Comparison of ENCODE assay signal across 9 cellular contexts in genomic region chr19:38734426-38735256, GRCh38. TPM values are rescaled to one million over a fixed set of nuclear protein-coding genes. Genes with fewer than 3 reads are reported as not detected.
A peak's percentile ranks its signal among the peaks of the same experiment; 100 is the strongest.
DNase-seq lines count a peak whose midpoint lies in the region; ATAC-seq and TF ChIP-seq lines count a peak whose summit lies in the region.
"Had no signal": no experiment of that assay in that cellular context is flagged by ENCODE, and none has a peak within 500 bp of the region (broad histone marks: within the 10 kb centered on the region; RNA-seq: fewer than 3 reads in every experiment).

No MANE protein-coding gene starts in this region.

- intact Hi-C loops in gastrocnemius medialis (cut with DNase I; ENCODE audit: low total_unique reads): loop anchor here (5.0 kb wide), 1 partner anchor 87 kb away; the partner anchor contains the start of gene ACTN4

- H3K27ac Mint-ChIP-seq in activated CD8-positive, alpha-beta memory T cell treated with anti-CD3 and anti-CD28 coated beads, Interleukin-2, amount 10 ng/mL, durations not matched to agents 7 days and 5 days: peak overlapping the region; percentile 89

- no peaks in the 10 kb centered on the region for H3K9me3 Mint-ChIP-seq in activated CD8-positive, alpha-beta memory T cell treated with anti-CD3 and anti-CD28 coated beads, Interleukin-2, amount 10 ng/mL, durations not matched to agents 7 days and 5 days (ENCODE audit: low read depth)

- TF ChIP-seq CTCF in cardiac muscle cell (IDR thresholded peaks at IDR 0.05; ENCODE audit: low read depth, low read length): no peak
- TF ChIP-seq CTCF in gastrocnemius medialis (IDR thresholded peaks at IDR 0.05 in 4 of 5, conservative IDR thresholded peaks at IDR 0.05 in 1 of 5): no peak

- in situ Hi-C loops in KBM-7 (cut with MboI; ENCODE audit: low pct_unique_long_range_greater_than_20kb, low sequenced_read_pairs): no loop called here
- in situ Hi-C loops in gastrocnemius medialis (cut with MboI; ENCODE audit: low sequenced_read_pairs in 4 of 4): loop anchor here in 2 of 4 donors (25.0 kb wide), 1 partner anchor 178 kb away; the partner anchor contains the start of gene CCER2 (in 2 of the 2)

- no peak for TF ChIP-seq POLR2A in gastrocnemius medialis (IDR thresholded peaks at IDR 0.05)

- DNase-seq in EL: peak; percentile 40
- DNase-seq in KBM-7: peak; percentile 61
- peak; percentile 81 for DNase-seq in activated CD8-positive, alpha-beta memory T cell treated with anti-CD3 and anti-CD28 coated beads, Interleukin-2, amount 10 ng/mL, durations not matched to agents 7 days and 5 days
- no peak for DNase-seq in cardiac muscle cell (ENCODE audit: low read depth in 1 of 2, low spot score in 1 of 2)
- DNase-seq in gastrocnemius medialis: no peak
- no peak for DNase-seq in NCI-H1417 treated with DMSO at 0.1 percent for 48 hours (lab: John Stamatoyannopoulos, UW)

- peaks cover 7% of the 10 kb centered on the region for H3K36me3 ChIP-seq in cardiac muscle cell
- H3K36me3 ChIP-seq in gastrocnemius medialis: peaks cover 0 to 12% of the 10 kb centered on the region in 2 donors

- CTCF ChIA-PET in activated CD8-positive, alpha-beta memory T cell treated with anti-CD3 and anti-CD28 coated beads, Interleukin-2, amount 10 ng/mL, durations not matched to agents 7 days and 5 days (lab: Charles Lee): interaction anchor here (1.0 to 4.5 kb wide), 18 partner anchors 10 to 372 kb away, joined by 3 to 33 read pairs (median 4); partner anchors contain the start of genes ACTN4, EIF3K, FAM98C and MAP4K1

- no peaks in the 10 kb centered on the region for H3K4me1 ChIP-seq in cardiac muscle cell (ENCODE audit: low read depth)
- peaks cover 8 to 14% of the 10 kb centered on the region in 2 donors for H3K4me1 ChIP-seq in gastrocnemius medialis

- H3K4me3 ChIP-seq in cardiac muscle cell (no peak overlapping the region), gastrocnemius medialis (no peak overlapping the region)

- H3K27ac ChIP-seq in cardiac muscle cell (peak overlapping the region; percentile 75), gastrocnemius medialis (peak overlapping the region; percentile 52 to 68 (median 60))

- peaks cover 14% of the 10 kb centered on the region for H3K36me3 Mint-ChIP-seq in activated CD8-positive, alpha-beta memory T cell treated with anti-CD3 and anti-CD28 coated beads, Interleukin-2, amount 10 ng/mL, durations not matched to agents 7 days and 5 days

- H3K9me3 ChIP-seq in cardiac muscle cell (ENCODE audit: low read depth) (no peaks in the 10 kb centered on the region), gastrocnemius medialis (no peaks in the 10 kb centered on the region)

- H3K27me3 Mint-ChIP-seq in activated CD8-positive, alpha-beta memory T cell treated with anti-CD3 and anti-CD28 coated beads, Interleukin-2, amount 10 ng/mL, durations not matched to agents 7 days and 5 days: peaks cover 4% of the 10 kb centered on the region

- ATAC-seq in activated CD8-positive, alpha-beta memory T cell treated with anti-CD3 and anti-CD28 coated beads, Interleukin-2, amount 10 ng/mL, durations not matched to agents 7 days and 5 days: peak; percentile 57
- ATAC-seq in gastrocnemius medialis (no peak), GM18870 (IDR thresholded peaks at IDR 0.05; ENCODE audit: unreplicated experiment) (no peak), GM19324 (IDR thresholded peaks at IDR 0.05; ENCODE audit: low FRiP score, unreplicated experiment) (no peak)

- H3K27me3 ChIP-seq in cardiac muscle cell (no peaks in the 10 kb centered on the region), gastrocnemius medialis (peaks cover 0 to 11% (median 0%) of the 10 kb centered on the region in 3 donors)

- peak overlapping the region; percentile 75 for H3K4me3 Mint-ChIP-seq in activated CD8-positive, alpha-beta memory T cell treated with anti-CD3 and anti-CD28 coated beads, Interleukin-2, amount 10 ng/mL, durations not matched to agents 7 days and 5 days

- H3K4me1 Mint-ChIP-seq in activated CD8-positive, alpha-beta memory T cell treated with anti-CD3 and anti-CD28 coated beads, Interleukin-2, amount 10 ng/mL, durations not matched to agents 7 days and 5 days: peaks cover 51% of the 10 kb centered on the region

RNA-seq across cellular contexts. Expression of gene CAPN12, which starts 9.6 kb away (rescaled TPM):
- total RNA-seq in activated CD8-positive, alpha-beta memory T cell treated with anti-CD3 and anti-CD28 coated beads, Interleukin-2, amount 10 ng/mL, durations not matched to agents 7 days and 5 days: 10 to 100 TPM in 1 of 2 experiments, 1 to 10 TPM in 1; 8.4 to 17.5 TPM
- total RNA-seq in cardiac muscle cell (1.6 and 10.9 TPM in 2 replicates), gastrocnemius medialis (under 1 TPM in 1 of 4 donors, not detected in 3; 0.42 TPM)
- 1.3 and 3.4 TPM in 2 replicates for polyA plus RNA-seq in cardiac muscle cell
- polyA plus RNA-seq: neural cell had no signal

RNA-seq across cellular contexts. Expression of gene LGALS7, which starts 38.7 kb away (rescaled TPM):
- total RNA-seq in activated CD8-positive, alpha-beta memory T cell treated with anti-CD3 and anti-CD28 coated beads, Interleukin-2, amount 10 ng/mL, durations not matched to agents 7 days and 5 days: not detected
- not detected in 2 replicates for total RNA-seq in cardiac muscle cell
- polyA plus RNA-seq in cardiac muscle cell: not detected in 2 replicates
- not detected for total RNA-seq in gastrocnemius medialis
- polyA plus RNA-seq: neural cell had no signal

RNA-seq across cellular contexts. Expression of gene LGALS7B, which starts 54.4 kb away (rescaled TPM):
- total RNA-seq in activated CD8-positive, alpha-beta memory T cell treated with anti-CD3 and anti-CD28 coated beads, Interleukin-2, amount 10 ng/mL, durations not matched to agents 7 days and 5 days: not detected
- total RNA-seq in cardiac muscle cell (not detected in 2 replicates), gastrocnemius medialis (not detected)
- polyA plus RNA-seq in cardiac muscle cell: not detected in 2 replicates
- polyA plus RNA-seq: neural cell had no signal

Comparison
In these comparisons a context has a peak if more than half of its experiments do, and no peak if none do; other contexts are left out.
1. DNase-seq: peak in EL (single experiment), KBM-7 (single experiment) and activated CD8-positive, alpha-beta memory T cell treated with anti-CD3 and anti-CD28 coated beads, Interleukin-2, amount 10 ng/mL, durations not matched to agents 7 days and 5 days (single experiment); none in cardiac muscle cell (0 of 2), gastrocnemius medialis (0 of 2) and NCI-H1417 treated with DMSO at 0.1 percent for 48 hours (single experiment).